In the genomic region with DNA sequence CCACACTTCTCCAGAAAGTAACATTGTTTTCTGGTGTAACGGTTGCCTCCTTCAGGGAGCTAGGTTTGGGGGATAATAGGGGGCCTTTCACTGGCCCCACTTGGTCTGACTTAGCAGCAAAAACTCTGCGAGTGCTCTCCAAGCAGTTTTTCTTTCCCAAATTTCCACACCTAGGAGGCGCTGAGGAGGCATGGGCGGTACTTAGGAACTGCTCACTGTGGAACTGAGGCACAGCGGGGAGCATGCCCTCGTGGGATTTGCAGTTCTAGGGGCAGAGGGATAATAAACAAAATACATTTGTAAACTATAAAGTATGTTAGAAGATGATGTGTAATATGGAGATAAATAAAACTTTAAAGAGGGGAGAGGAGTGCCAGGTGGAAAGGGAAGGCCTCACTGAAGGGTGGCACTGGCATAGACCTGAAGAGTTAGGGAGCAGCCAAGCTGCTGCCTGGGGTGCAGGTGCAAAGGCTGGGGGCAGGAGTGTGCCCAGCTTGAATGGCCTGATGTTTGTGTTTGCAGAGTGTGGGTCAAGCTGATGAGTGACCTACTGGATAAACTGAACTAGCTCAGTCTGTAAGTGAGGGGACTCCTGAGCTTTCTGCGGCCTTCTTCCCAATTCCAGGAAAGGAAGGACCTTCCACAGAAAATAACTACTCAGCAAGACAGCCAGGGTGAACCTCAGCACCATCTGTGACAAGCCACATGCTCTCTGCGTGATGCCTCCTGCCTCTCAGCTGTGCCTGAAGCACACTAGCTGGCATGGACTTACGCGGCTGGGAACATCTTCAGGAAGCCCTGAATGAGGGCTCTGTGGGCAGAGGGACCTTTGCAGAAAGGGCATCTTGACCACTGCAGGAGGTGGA, we compare ENCODE assay signal across 1 cellular context.
TF ChIP-seq lines count a peak whose summit lies in the region.

No MANE protein-coding gene starts in this region.

TF ChIP-seq in HepG2, 621 proteins besides CTCF, POLR2A, EP300 and RAD21 (continues in another document):
- TF ChIP-seq STAG1 (CRISPR knock-in tag; IDR thresholded peaks at IDR 0.05), result peak; percentile 9; the same call in 1 of the 2 replicates
- peak; percentile 37; the same call in 1 of the 2 replicates for TF ChIP-seq SAP130 (CRISPR knock-in tag; IDR thresholded peaks at IDR 0.05; ENCODE audit: low read depth)
- no peak for TF ChIP-seq ZNF691 (CRISPR knock-in tag; IDR thresholded peaks at IDR 0.05; ENCODE audit: borderline replicate concordance, low read depth)
- TF ChIP-seq, protein P1, sequence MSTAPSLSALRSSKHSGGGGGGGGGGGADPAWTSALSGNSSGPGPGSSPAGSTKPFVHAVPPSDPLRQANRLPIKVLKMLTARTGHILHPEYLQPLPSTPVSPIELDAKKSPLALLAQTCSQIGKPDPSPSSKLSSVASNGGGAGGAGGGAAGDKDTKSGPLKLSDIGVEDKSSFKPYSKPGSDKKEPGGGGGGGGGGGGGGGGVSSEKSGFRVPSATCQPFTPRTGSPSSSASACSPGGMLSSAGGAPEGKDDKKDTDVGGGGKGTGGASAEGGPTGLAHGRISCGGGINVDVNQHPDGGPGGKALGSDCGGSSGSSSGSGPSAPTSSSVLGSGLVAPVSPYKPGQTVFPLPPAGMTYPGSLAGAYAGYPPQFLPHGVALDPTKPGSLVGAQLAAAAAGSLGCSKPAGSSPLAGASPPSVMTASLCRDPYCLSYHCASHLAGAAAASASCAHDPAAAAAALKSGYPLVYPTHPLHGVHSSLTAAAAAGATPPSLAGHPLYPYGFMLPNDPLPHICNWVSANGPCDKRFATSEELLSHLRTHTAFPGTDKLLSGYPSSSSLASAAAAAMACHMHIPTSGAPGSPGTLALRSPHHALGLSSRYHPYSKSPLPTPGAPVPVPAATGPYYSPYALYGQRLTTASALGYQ (CRISPR knock-in tag; IDR thresholded peaks at IDR 0.05), result no peak
- TF ChIP-seq ZNF747 (CRISPR knock-in tag; IDR thresholded peaks at IDR 0.05; ENCODE audit: borderline replicate concordance), result no peak
- TF ChIP-seq, protein P2, sequence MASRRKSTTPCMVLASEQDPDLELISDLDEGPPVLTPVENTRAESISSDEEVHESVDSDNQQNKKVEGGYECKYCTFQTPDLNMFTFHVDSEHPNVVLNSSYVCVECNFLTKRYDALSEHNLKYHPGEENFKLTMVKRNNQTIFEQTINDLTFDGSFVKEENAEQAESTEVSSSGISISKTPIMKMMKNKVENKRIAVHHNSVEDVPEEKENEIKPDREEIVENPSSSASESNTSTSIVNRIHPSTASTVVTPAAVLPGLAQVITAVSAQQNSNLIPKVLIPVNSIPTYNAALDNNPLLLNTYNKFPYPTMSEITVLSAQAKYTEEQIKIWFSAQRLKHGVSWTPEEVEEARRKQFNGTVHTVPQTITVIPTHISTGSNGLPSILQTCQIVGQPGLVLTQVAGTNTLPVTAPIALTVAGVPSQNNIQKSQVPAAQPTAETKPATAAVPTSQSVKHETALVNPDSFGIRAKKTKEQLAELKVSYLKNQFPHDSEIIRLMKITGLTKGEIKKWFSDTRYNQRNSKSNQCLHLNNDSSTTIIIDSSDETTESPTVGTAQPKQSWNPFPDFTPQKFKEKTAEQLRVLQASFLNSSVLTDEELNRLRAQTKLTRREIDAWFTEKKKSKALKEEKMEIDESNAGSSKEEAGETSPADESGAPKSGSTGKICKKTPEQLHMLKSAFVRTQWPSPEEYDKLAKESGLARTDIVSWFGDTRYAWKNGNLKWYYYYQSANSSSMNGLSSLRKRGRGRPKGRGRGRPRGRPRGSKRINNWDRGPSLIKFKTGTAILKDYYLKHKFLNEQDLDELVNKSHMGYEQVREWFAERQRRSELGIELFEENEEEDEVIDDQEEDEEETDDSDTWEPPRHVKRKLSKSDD (CRISPR knock-in tag; IDR thresholded peaks at IDR 0.05; ENCODE audit: low read depth), result 0 out of 2 replicates have a peak, but pooled peaks have one; percentile 30
- no peak for TF ChIP-seq BCLAF1 (IDR thresholded peaks at IDR 0.05)
- no peak for TF ChIP-seq NFYC (CRISPR knock-in tag; IDR thresholded peaks at IDR 0.05)
- no peak for TF ChIP-seq EEA1 (CRISPR knock-in tag; IDR thresholded peaks at IDR 0.05; ENCODE audit: borderline replicate concordance)
- TF ChIP-seq GABPA (IDR thresholded peaks at IDR 0.05; ENCODE audit: low read depth, low read length), result no peak
- TF ChIP-seq GABPA (CRISPR knock-in tag; IDR thresholded peaks at IDR 0.05; ENCODE audit: low read depth), result no peak
- no peak for TF ChIP-seq ZC3H4 (CRISPR knock-in tag; IDR thresholded peaks at IDR 0.05; ENCODE audit: borderline replicate concordance)
- TF ChIP-seq, protein P3, sequence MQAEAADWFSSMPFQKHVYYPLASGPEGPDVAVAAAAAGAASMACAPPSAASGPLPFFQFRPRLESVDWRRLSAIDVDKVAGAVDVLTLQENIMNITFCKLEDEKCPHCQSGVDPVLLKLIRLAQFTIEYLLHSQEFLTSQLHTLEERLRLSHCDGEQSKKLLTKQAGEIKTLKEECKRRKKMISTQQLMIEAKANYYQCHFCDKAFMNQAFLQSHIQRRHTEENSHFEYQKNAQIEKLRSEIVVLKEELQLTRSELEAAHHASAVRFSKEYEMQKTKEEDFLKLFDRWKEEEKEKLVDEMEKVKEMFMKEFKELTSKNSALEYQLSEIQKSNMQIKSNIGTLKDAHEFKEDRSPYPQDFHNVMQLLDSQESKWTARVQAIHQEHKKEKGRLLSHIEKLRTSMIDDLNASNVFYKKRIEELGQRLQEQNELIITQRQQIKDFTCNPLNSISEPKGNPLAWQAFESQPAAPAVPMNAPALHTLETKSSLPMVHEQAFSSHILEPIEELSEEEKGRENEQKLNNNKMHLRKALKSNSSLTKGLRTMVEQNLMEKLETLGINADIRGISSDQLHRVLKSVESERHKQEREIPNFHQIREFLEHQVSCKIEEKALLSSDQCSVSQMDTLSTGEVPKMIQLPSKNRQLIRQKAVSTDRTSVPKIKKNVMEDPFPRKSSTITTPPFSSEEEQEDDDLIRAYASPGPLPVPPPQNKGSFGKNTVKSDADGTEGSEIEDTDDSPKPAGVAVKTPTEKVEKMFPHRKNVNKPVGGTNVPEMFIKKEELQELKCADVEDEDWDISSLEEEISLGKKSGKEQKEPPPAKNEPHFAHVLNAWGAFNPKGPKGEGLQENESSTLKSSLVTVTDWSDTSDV (CRISPR knock-in tag; IDR thresholded peaks at IDR 0.05), result no peak
- 0 out of 2 replicates have a peak, but pooled peaks have one; percentile 7 for TF ChIP-seq HOMEZ (CRISPR knock-in tag; IDR thresholded peaks at IDR 0.05; ENCODE audit: low read depth)
- no peak for TF ChIP-seq ZNF780A (CRISPR knock-in tag; IDR thresholded peaks at IDR 0.05)
- TF ChIP-seq TBP (CRISPR knock-in tag; IDR thresholded peaks at IDR 0.05), result no peak
- no peak for TF ChIP-seq ZNF460 (CRISPR knock-in tag; IDR thresholded peaks at IDR 0.05; ENCODE audit: borderline replicate concordance)
- TF ChIP-seq SOX13 (IDR thresholded peaks at IDR 0.05), result no peak
- no peak; a peak in 1 of 4 replicates for TF ChIP-seq SOX13 (CRISPR knock-in tag; conservative IDR thresholded peaks at IDR 0.05 in 1 of 2, IDR thresholded peaks at IDR 0.05 in 1 of 2)
- TF ChIP-seq, protein P4, sequence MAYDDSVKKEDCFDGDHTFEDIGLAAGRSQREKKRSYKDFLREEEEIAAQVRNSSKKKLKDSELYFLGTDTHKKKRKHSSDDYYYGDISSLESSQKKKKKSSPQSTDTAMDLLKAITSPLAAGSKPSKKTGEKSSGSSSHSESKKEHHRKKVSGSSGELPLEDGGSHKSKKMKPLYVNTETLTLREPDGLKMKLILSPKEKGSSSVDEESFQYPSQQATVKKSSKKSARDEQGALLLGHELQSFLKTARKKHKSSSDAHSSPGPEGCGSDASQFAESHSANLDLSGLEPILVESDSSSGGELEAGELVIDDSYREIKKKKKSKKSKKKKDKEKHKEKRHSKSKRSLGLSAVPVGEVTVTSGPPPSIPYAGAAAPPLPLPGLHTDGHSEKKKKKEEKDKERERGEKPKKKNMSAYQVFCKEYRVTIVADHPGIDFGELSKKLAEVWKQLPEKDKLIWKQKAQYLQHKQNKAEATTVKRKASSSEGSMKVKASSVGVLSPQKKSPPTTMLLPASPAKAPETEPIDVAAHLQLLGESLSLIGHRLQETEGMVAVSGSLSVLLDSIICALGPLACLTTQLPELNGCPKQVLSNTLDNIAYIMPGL (CRISPR knock-in tag; IDR thresholded peaks at IDR 0.05; ENCODE audit: borderline replicate concordance in 1 of 2, low read depth in 1 of 2), result peak; percentile 30 to 58; a peak in 2 of 4 replicates
- TF ChIP-seq, protein P5, sequence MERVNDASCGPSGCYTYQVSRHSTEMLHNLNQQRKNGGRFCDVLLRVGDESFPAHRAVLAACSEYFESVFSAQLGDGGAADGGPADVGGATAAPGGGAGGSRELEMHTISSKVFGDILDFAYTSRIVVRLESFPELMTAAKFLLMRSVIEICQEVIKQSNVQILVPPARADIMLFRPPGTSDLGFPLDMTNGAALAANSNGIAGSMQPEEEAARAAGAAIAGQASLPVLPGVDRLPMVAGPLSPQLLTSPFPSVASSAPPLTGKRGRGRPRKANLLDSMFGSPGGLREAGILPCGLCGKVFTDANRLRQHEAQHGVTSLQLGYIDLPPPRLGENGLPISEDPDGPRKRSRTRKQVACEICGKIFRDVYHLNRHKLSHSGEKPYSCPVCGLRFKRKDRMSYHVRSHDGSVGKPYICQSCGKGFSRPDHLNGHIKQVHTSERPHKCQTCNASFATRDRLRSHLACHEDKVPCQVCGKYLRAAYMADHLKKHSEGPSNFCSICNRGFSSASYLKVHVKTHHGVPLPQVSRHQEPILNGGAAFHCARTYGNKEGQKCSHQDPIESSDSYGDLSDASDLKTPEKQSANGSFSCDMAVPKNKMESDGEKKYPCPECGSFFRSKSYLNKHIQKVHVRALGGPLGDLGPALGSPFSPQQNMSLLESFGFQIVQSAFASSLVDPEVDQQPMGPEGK (CRISPR knock-in tag; IDR thresholded peaks at IDR 0.05), result 0 out of 2 replicates have a peak, but pooled peaks have one; percentile 24
- TF ChIP-seq SMAD3 (CRISPR knock-in tag; IDR thresholded peaks at IDR 0.05), result no peak
- TF ChIP-seq, protein P6, sequence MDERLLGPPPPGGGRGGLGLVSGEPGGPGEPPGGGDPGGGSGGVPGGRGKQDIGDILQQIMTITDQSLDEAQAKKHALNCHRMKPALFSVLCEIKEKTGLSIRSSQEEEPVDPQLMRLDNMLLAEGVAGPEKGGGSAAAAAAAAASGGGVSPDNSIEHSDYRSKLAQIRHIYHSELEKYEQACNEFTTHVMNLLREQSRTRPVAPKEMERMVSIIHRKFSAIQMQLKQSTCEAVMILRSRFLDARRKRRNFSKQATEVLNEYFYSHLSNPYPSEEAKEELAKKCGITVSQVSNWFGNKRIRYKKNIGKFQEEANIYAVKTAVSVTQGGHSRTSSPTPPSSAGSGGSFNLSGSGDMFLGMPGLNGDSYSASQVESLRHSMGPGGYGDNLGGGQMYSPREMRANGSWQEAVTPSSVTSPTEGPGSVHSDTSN (CRISPR knock-in tag; IDR thresholded peaks at IDR 0.05), result no peak
- TF ChIP-seq ADNP (CRISPR knock-in tag; IDR thresholded peaks at IDR 0.05), result no peak
